ENCODE assay signal across 1 cellular context in genomic region chr1:16032388-16033100, GRCh38.
TF ChIP-seq lines count a peak whose summit lies in the region.

No MANE protein-coding gene starts in this region.

TF ChIP-seq in K562, 482 proteins besides CTCF, POLR2A, EP300 and RAD21 (continued from another document and continues in another):
- no peak for TF ChIP-seq ILK (tag; IDR thresholded peaks at IDR 0.05; ENCODE audit: borderline replicate concordance, low read depth)
- no peak for TF ChIP-seq TOE1 (IDR thresholded peaks at IDR 0.05; ENCODE audit: borderline replicate concordance)
- TF ChIP-seq TOE1 (CRISPR knock-in tag; IDR thresholded peaks at IDR 0.05; ENCODE audit: borderline replicate concordance, low read depth): no peak
- TF ChIP-seq CEBPG (CRISPR knock-in tag; IDR thresholded peaks at IDR 0.05): no peak
- no peak for TF ChIP-seq CEBPG (tag; conservative IDR thresholded peaks at IDR 0.05 in 1 of 2, IDR thresholded peaks at IDR 0.05 in 1 of 2)
- no peak for TF ChIP-seq ZNF146 (CRISPR knock-in tag; IDR thresholded peaks at IDR 0.05; ENCODE audit: unreplicated experiment)
- TF ChIP-seq, protein P1, sequence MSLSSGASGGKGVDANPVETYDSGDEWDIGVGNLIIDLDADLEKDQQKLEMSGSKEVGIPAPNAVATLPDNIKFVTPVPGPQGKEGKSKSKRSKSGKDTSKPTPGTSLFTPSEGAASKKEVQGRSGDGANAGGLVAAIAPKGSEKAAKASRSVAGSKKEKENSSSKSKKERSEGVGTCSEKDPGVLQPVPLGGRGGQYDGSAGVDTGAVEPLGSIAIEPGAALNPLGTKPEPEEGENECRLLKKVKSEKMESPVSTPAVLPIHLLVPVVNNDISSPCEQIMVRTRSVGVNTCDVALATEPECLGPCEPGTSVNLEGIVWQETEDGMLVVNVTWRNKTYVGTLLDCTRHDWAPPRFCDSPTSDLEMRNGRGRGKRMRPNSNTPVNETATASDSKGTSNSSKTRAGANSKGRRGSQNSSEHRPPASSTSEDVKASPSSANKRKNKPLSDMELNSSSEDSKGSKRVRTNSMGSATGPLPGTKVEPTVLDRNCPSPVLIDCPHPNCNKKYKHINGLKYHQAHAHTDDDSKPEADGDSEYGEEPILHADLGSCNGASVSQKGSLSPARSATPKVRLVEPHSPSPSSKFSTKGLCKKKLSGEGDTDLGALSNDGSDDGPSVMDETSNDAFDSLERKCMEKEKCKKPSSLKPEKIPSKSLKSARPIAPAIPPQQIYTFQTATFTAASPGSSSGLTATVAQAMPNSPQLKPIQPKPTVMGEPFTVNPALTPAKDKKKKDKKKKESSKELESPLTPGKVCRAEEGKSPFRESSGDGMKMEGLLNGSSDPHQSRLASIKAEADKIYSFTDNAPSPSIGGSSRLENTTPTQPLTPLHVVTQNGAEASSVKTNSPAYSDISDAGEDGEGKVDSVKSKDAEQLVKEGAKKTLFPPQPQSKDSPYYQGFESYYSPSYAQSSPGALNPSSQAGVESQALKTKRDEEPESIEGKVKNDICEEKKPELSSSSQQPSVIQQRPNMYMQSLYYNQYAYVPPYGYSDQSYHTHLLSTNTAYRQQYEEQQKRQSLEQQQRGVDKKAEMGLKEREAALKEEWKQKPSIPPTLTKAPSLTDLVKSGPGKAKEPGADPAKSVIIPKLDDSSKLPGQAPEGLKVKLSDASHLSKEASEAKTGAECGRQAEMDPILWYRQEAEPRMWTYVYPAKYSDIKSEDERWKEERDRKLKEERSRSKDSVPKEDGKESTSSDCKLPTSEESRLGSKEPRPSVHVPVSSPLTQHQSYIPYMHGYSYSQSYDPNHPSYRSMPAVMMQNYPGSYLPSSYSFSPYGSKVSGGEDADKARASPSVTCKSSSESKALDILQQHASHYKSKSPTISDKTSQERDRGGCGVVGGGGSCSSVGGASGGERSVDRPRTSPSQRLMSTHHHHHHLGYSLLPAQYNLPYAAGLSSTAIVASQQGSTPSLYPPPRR (CRISPR knock-in tag; IDR thresholded peaks at IDR 0.05; ENCODE audit: borderline replicate concordance): no peak
- no peak for TF ChIP-seq ADNP (tag; IDR thresholded peaks at IDR 0.05)
- no peak for TF ChIP-seq CBX5 (IDR thresholded peaks at IDR 0.05; ENCODE audit: borderline replicate concordance, low read depth)
- TF ChIP-seq, protein P2, sequence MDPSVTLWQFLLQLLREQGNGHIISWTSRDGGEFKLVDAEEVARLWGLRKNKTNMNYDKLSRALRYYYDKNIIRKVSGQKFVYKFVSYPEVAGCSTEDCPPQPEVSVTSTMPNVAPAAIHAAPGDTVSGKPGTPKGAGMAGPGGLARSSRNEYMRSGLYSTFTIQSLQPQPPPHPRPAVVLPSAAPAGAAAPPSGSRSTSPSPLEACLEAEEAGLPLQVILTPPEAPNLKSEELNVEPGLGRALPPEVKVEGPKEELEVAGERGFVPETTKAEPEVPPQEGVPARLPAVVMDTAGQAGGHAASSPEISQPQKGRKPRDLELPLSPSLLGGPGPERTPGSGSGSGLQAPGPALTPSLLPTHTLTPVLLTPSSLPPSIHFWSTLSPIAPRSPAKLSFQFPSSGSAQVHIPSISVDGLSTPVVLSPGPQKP (CRISPR knock-in tag; IDR thresholded peaks at IDR 0.05): no peak
- no peak for TF ChIP-seq PTRF (tag; IDR thresholded peaks at IDR 0.05)
- no peak for TF ChIP-seq STAT5A (IDR thresholded peaks at IDR 0.05; ENCODE audit: borderline replicate concordance, low read length)
- TF ChIP-seq, protein P3, sequence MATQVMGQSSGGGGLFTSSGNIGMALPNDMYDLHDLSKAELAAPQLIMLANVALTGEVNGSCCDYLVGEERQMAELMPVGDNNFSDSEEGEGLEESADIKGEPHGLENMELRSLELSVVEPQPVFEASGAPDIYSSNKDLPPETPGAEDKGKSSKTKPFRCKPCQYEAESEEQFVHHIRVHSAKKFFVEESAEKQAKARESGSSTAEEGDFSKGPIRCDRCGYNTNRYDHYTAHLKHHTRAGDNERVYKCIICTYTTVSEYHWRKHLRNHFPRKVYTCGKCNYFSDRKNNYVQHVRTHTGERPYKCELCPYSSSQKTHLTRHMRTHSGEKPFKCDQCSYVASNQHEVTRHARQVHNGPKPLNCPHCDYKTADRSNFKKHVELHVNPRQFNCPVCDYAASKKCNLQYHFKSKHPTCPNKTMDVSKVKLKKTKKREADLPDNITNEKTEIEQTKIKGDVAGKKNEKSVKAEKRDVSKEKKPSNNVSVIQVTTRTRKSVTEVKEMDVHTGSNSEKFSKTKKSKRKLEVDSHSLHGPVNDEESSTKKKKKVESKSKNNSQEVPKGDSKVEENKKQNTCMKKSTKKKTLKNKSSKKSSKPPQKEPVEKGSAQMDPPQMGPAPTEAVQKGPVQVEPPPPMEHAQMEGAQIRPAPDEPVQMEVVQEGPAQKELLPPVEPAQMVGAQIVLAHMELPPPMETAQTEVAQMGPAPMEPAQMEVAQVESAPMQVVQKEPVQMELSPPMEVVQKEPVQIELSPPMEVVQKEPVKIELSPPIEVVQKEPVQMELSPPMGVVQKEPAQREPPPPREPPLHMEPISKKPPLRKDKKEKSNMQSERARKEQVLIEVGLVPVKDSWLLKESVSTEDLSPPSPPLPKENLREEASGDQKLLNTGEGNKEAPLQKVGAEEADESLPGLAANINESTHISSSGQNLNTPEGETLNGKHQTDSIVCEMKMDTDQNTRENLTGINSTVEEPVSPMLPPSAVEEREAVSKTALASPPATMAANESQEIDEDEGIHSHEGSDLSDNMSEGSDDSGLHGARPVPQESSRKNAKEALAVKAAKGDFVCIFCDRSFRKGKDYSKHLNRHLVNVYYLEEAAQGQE (CRISPR knock-in tag; IDR thresholded peaks at IDR 0.05; ENCODE audit: low read depth): no peak
- TF ChIP-seq FUS (optimal IDR thresholded peaks at IDR 0.05; ENCODE audit: low read depth, low read length): no peak
- peak; percentile 98 for TF ChIP-seq SMC3 (conservative IDR thresholded peaks at IDR 0.05; ENCODE audit: insufficient read depth, low read depth, low read length)
- TF ChIP-seq CAMTA2 (CRISPR knock-in tag; conservative IDR thresholded peaks at IDR 0.05): no peak
- TF ChIP-seq MED1 (CRISPR knock-in tag; IDR thresholded peaks at IDR 0.05; ENCODE audit: borderline replicate concordance): no peak
- TF ChIP-seq ZNF134 (CRISPR knock-in tag; conservative IDR thresholded peaks at IDR 0.05): no peak
- TF ChIP-seq SUPT5H (IDR thresholded peaks at IDR 0.05): no peak
- no peak for TF ChIP-seq ZNF174 (CRISPR knock-in tag; IDR thresholded peaks at IDR 0.05)
- peak in 1 of 3 experiments; percentile 69 for TF ChIP-seq YY1 (IDR thresholded peaks at IDR 0.05; ENCODE audit: borderline replicate concordance in 1 of 3, control insufficient read depth in 1 of 3, extremely low read depth in 1 of 3, insufficient read depth in 3 of 3, insufficient read length in 1 of 3, insufficient replicate concordance in 2 of 3, low read depth in 1 of 3, low read length in 2 of 3)
- peak; percentile 99 for TF ChIP-seq SP1 (CRISPR knock-in tag; IDR thresholded peaks at IDR 0.05)
- TF ChIP-seq DIDO1 (tag; IDR thresholded peaks at IDR 0.05; ENCODE audit: low read depth): no peak
- no peak for TF ChIP-seq ZNF217 (CRISPR knock-in tag; IDR thresholded peaks at IDR 0.05)
- TF ChIP-seq, protein P4, sequence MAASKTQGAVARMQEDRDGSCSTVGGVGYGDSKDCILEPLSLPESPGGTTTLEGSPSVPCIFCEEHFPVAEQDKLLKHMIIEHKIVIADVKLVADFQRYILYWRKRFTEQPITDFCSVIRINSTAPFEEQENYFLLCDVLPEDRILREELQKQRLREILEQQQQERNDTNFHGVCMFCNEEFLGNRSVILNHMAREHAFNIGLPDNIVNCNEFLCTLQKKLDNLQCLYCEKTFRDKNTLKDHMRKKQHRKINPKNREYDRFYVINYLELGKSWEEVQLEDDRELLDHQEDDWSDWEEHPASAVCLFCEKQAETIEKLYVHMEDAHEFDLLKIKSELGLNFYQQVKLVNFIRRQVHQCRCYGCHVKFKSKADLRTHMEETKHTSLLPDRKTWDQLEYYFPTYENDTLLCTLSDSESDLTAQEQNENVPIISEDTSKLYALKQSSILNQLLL (CRISPR knock-in tag; IDR thresholded peaks at IDR 0.05; ENCODE audit: borderline replicate concordance): no peak
- TF ChIP-seq ILF3 (IDR thresholded peaks at IDR 0.05; ENCODE audit: borderline replicate concordance): no peak
- no peak for TF ChIP-seq MAFK (IDR thresholded peaks at IDR 0.05; ENCODE audit: low read length)
- TF ChIP-seq, protein P5, sequence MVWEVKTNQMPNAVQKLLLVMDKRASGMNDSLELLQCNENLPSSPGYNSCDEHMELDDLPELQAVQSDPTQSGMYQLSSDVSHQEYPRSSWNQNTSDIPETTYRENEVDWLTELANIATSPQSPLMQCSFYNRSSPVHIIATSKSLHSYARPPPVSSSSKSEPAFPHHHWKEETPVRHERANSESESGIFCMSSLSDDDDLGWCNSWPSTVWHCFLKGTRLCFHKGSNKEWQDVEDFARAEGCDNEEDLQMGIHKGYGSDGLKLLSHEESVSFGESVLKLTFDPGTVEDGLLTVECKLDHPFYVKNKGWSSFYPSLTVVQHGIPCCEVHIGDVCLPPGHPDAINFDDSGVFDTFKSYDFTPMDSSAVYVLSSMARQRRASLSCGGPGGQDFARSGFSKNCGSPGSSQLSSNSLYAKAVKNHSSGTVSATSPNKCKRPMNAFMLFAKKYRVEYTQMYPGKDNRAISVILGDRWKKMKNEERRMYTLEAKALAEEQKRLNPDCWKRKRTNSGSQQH (CRISPR knock-in tag; IDR thresholded peaks at IDR 0.05): no peak
- no peak for TF ChIP-seq ZBTB12 (CRISPR knock-in tag; IDR thresholded peaks at IDR 0.05)
- TF ChIP-seq, protein P6, sequence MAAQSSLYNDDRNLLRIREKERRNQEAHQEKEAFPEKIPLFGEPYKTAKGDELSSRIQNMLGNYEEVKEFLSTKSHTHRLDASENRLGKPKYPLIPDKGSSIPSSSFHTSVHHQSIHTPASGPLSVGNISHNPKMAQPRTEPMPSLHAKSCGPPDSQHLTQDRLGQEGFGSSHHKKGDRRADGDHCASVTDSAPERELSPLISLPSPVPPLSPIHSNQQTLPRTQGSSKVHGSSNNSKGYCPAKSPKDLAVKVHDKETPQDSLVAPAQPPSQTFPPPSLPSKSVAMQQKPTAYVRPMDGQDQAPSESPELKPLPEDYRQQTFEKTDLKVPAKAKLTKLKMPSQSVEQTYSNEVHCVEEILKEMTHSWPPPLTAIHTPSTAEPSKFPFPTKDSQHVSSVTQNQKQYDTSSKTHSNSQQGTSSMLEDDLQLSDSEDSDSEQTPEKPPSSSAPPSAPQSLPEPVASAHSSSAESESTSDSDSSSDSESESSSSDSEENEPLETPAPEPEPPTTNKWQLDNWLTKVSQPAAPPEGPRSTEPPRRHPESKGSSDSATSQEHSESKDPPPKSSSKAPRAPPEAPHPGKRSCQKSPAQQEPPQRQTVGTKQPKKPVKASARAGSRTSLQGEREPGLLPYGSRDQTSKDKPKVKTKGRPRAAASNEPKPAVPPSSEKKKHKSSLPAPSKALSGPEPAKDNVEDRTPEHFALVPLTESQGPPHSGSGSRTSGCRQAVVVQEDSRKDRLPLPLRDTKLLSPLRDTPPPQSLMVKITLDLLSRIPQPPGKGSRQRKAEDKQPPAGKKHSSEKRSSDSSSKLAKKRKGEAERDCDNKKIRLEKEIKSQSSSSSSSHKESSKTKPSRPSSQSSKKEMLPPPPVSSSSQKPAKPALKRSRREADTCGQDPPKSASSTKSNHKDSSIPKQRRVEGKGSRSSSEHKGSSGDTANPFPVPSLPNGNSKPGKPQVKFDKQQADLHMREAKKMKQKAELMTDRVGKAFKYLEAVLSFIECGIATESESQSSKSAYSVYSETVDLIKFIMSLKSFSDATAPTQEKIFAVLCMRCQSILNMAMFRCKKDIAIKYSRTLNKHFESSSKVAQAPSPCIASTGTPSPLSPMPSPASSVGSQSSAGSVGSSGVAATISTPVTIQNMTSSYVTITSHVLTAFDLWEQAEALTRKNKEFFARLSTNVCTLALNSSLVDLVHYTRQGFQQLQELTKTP (IDR thresholded peaks at IDR 0.05; ENCODE audit: low read depth in 1 of 2, partially characterized antibody in 2 of 2): no peak
- no peak for TF ChIP-seq ARID3B (CRISPR knock-in tag; IDR thresholded peaks at IDR 0.05; ENCODE audit: borderline replicate concordance)
- no peak for TF ChIP-seq ZNF224 (CRISPR knock-in tag; IDR thresholded peaks at IDR 0.05)
- no peak for TF ChIP-seq ETV5 (CRISPR knock-in tag; IDR thresholded peaks at IDR 0.05; ENCODE audit: low read depth)
- TF ChIP-seq ZNF23 (CRISPR knock-in tag; IDR thresholded peaks at IDR 0.05): no peak
- TF ChIP-seq SREBF1 (IDR thresholded peaks at IDR 0.05; ENCODE audit: borderline replicate concordance, low read depth, low read length): 0 out of 2 replicates have a peak, but pooled peaks have one; percentile 19
- TF ChIP-seq PHTF2 (CRISPR knock-in tag; IDR thresholded peaks at IDR 0.05): no peak
- TF ChIP-seq MTA2 (IDR thresholded peaks at IDR 0.05; ENCODE audit: low read depth): no peak
- TF ChIP-seq, protein P7, sequence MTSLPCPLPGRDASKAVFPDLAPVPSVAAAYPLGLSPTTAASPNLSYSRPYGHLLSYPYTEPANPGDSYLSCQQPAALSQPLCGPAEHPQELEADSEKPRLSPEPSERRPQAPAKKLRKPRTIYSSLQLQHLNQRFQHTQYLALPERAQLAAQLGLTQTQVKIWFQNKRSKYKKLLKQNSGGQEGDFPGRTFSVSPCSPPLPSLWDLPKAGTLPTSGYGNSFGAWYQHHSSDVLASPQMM (CRISPR knock-in tag; IDR thresholded peaks at IDR 0.05): no peak
- no peak for TF ChIP-seq EP400 (IDR thresholded peaks at IDR 0.05)
- TF ChIP-seq ZNF586 (CRISPR knock-in tag; conservative IDR thresholded peaks at IDR 0.05): no peak
- 0 out of 3 replicates have a peak, but pooled peaks of 1 of the 2 experiments have one; percentile 68 for TF ChIP-seq CBX3 (IDR thresholded peaks at IDR 0.05; ENCODE audit: borderline replicate concordance in 1 of 2, low read length in 2 of 2)
- TF ChIP-seq SMAD3 (CRISPR knock-in tag; conservative IDR thresholded peaks at IDR 0.05): no peak; the same call in 1 of the 2 replicates
- no peak for TF ChIP-seq SETDB1 (IDR thresholded peaks at IDR 0.05; ENCODE audit: low read length)
- TF ChIP-seq TCF3 (CRISPR knock-in tag; IDR thresholded peaks at IDR 0.05): no peak
- no peak for TF ChIP-seq EWSR1 (IDR thresholded peaks at IDR 0.05; ENCODE audit: borderline replicate concordance, low read depth, partially characterized antibody)
